ENCODE assay signal across 9 cellular contexts in genomic region chr11:73981051-73981805, GRCh38. TPM values are rescaled to one million over a fixed set of nuclear protein-coding genes. Genes with fewer than 3 reads are reported as not detected.
DNase-seq lines count a peak whose midpoint lies in the region; ATAC-seq, FAIRE-seq and TF ChIP-seq lines count a peak whose summit lies in the region.
"Had no signal": no experiment of that assay in that cellular context is flagged by ENCODE, and none has a peak within 500 bp of the region (broad histone marks: within the 10 kb centered on the region; RNA-seq: fewer than 3 reads in every experiment).

No MANE protein-coding gene starts in this region.

- H3K36me3 ChIP-seq in muscle layer of colon (ENCODE audit: insufficient read depth, low read length), result peaks cover 19% of the 10 kb centered on the region

- TF ChIP-seq EP300 in A549 (IDR thresholded peaks at IDR 0.05), result no peak

- no peaks in the 10 kb centered on the region for H3K9me3 ChIP-seq in A549
- no peaks in the 10 kb centered on the region for H3K9me3 ChIP-seq in muscle layer of colon (ENCODE audit: low read length)

- in situ Hi-C loops in astrocyte of the cerebellum (cut with HindIII; ENCODE audit: low sequenced_read_pairs), result no loop called here

- peak overlapping the region; percentile 88 to 92 for H3K27ac ChIP-seq in A549
- H3K27ac ChIP-seq in muscle layer of colon (ENCODE audit: low read depth, low read length), result peak overlapping the region; percentile 82

- no peak for TF ChIP-seq RAD21 in A549 (conservative IDR thresholded peaks at IDR 0.05 in 1 of 2, IDR thresholded peaks at IDR 0.05 in 1 of 2)

- TF ChIP-seq POLR2A in A549 (IDR thresholded peaks at IDR 0.05; ENCODE audit: low read length), result no peak

- H3K4me2 ChIP-seq in A549, result peak overlapping the region; percentile 93

- peaks cover 31% of the 10 kb centered on the region for H3K4me1 ChIP-seq in A549
- peaks cover 11% of the 10 kb centered on the region for H3K4me1 ChIP-seq in muscle layer of colon (ENCODE audit: insufficient read depth, low read length)

- no peak for FAIRE-seq in A549 (lab: Jason Lieb, UNC)

- H3K4me3 ChIP-seq in A549, result peak overlapping the region; percentile 62
- H3K4me3 ChIP-seq in HFF-Myc (replicated peaks; ENCODE audit: low read depth, low read length), result peak overlapping the region; percentile 59
- H3K4me3 ChIP-seq in astrocyte of the cerebellum (ENCODE audit: low read depth, low read length), result peak overlapping the region; percentile 52
- peak overlapping the region in 1 of 2 donors; percentile 53 for H3K4me3 ChIP-seq in muscle layer of colon (ENCODE audit: low read depth in 1 of 2, low read length in 2 of 2)

- POLR2A ChIA-PET in A549 (lab: Yijun Ruan, JAX), result interaction anchor here (1.9 kb wide), 1 partner anchor 15 kb away, joined by 5 read pairs; no protein-coding TSS in a partner anchor

- no peak for ATAC-seq in A549
- ATAC-seq in HG03045 (IDR thresholded peaks at IDR 0.05; ENCODE audit: unreplicated experiment), result no peak

- WGBS in A549 (ENCODE audit: missing lambda C conversion rate), result 95% methylated on average over 13 of the region's 13 CpGs

- no peaks in the 10 kb centered on the region for H3K27me3 ChIP-seq in muscle layer of colon (ENCODE audit: control insufficient read depth in 1 of 2, insufficient read depth in 2 of 2, low read length in 2 of 2)

- CTCF ChIA-PET in A549 (lab: Yijun Ruan, JAX), result interaction anchor here (0.7 to 7.9 kb wide), 5 partner anchors 14 to 468 kb away, joined by 3 to 61 read pairs (median 3); no protein-coding TSS in a partner anchor

- no peak for DNase-seq in A549 (ENCODE audit: low read depth in 1 of 2, low spot score in 1 of 2)
- DNase-seq in HFF-Myc (ENCODE audit: extremely low read depth, low read depth), result no peak
- DNase-seq in astrocyte of the cerebellum (ENCODE audit: low read depth), result no peak
- no peak for DNase-seq in stimulated activated naive CD4-positive, alpha-beta T cell treated with Interleukin-2 at 50 U/mL for 16 hours (lab: John Stamatoyannopoulos, UW)
- no peak for DNase-seq in NCI-H2081 treated with DMSO at 0.1 percent for 48 hours (lab: John Stamatoyannopoulos, UW)
- DNase-seq in GOT3 (lab: John Stamatoyannopoulos, UW), result no peak
- DNase-seq: activated CD4-positive, CD25-positive, alpha-beta regulatory T cell had no signal

- peak overlapping the region; percentile 44 for H3K9ac ChIP-seq in muscle layer of colon (ENCODE audit: low read length)

- TF ChIP-seq CTCF in A549 (IDR thresholded peaks at IDR 0.05), result no peak
- no peak for TF ChIP-seq CTCF in HFF-Myc (IDR thresholded peaks at IDR 0.05; ENCODE audit: low read depth, low read length, missing control alignments)
- TF ChIP-seq CTCF in astrocyte of the cerebellum (IDR thresholded peaks at IDR 0.05; ENCODE audit: low read depth, low read length, missing control alignments), result no peak

TF ChIP-seq in A549, 52 proteins besides CTCF, POLR2A, EP300 and RAD21:
- TF ChIP-seq JUN (IDR thresholded peaks at IDR 0.05) (no peak), HOXA7 (CRISPR knock-in tag; IDR thresholded peaks at IDR 0.05) (no peak), SREBF2 (IDR thresholded peaks at IDR 0.05) (no peak), EHF (CRISPR knock-in tag; IDR thresholded peaks at IDR 0.05) (no peak), ZC3H11A (IDR thresholded peaks at IDR 0.05) (no peak), ZFP36 (IDR thresholded peaks at IDR 0.05; ENCODE audit: borderline replicate concordance, partially characterized antibody) (no peak), HDAC2 (IDR thresholded peaks at IDR 0.05) (no peak), POLR2AphosphoS2 (conservative IDR thresholded peaks at IDR 0.05; ENCODE audit: low read length) (no peak)
- TF ChIP-seq, protein P1, sequence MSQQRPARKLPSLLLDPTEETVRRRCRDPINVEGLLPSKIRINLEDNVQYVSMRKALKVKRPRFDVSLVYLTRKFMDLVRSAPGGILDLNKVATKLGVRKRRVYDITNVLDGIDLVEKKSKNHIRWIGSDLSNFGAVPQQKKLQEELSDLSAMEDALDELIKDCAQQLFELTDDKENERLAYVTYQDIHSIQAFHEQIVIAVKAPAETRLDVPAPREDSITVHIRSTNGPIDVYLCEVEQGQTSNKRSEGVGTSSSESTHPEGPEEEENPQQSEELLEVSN (IDR thresholded peaks at IDR 0.05; ENCODE audit: borderline replicate concordance, low read depth), result no peak

RNA-seq across cellular contexts. Expression of gene UCP2, which starts 1.4 kb away (rescaled TPM):
- polyA plus RNA-seq in A549 (2011; rRNA removed) (51.6 and 54.7 TPM in 2 replicates), A549 (2017; fragmentation: RNase III; extraction: RNeasy Plus Mini Kit Qiagen cat#74134 plus additional on column Dnase treatment) (126 to 138 TPM (median 131 TPM) in 3 replicates)
- 96.9 and 124 TPM in 2 replicates for polyA plus RNA-seq in A549 (2012; cell fraction: cytosol; rRNA removed)
- 64.2 and 65.0 TPM in 2 replicates for polyA plus RNA-seq in A549 (2012; cell fraction: nucleus; rRNA removed)
- polyA minus RNA-seq in A549 (2011; rRNA and poly(A)+ RNA removed), result 152 and 192 TPM in 2 replicates

RNA-seq across cellular contexts. Expression of gene UCP3, which starts 27.7 kb away (rescaled TPM):
- polyA plus RNA-seq in A549 (2011; rRNA removed), result 1.3 and 1.6 TPM in 2 replicates
- polyA plus RNA-seq in A549 (2012; cell fraction: cytosol; rRNA removed), result 1.6 and 2.0 TPM in 2 replicates
- 22.1 and 27.2 TPM in 2 replicates for polyA plus RNA-seq in A549 (2012; cell fraction: nucleus; rRNA removed)
- 1.5 to 1.8 TPM (median 1.7 TPM) in 3 replicates for polyA plus RNA-seq in A549 (2017; fragmentation: RNase III; extraction: RNeasy Plus Mini Kit Qiagen cat#74134 plus additional on column Dnase treatment)
- 1.9 and 2.8 TPM in 2 replicates for polyA minus RNA-seq in A549 (2011; rRNA and poly(A)+ RNA removed)

RNA-seq across cellular contexts. Expression of gene DNAJB13, which starts 30.4 kb away (rescaled TPM):
- polyA plus RNA-seq in A549 (2011; rRNA removed), result 0.87 and 0.90 TPM in 2 replicates
- 0.66 and 1.2 TPM in 2 replicates for polyA plus RNA-seq in A549 (2012; cell fraction: cytosol; rRNA removed)
- polyA plus RNA-seq in A549 (2012; cell fraction: nucleus; rRNA removed), result 0.47 and 0.70 TPM in 2 replicates
- polyA plus RNA-seq in A549 (2017; fragmentation: RNase III; extraction: RNeasy Plus Mini Kit Qiagen cat#74134 plus additional on column Dnase treatment), result 0.47 to 0.95 TPM (median 0.75 TPM) in 3 replicates
- 1.4 and 1.5 TPM in 2 replicates for polyA minus RNA-seq in A549 (2011; rRNA and poly(A)+ RNA removed)
